Comparison of ENCODE assay signal across 10 cellular contexts in genomic region chr15:78018968-78019644, GRCh38. TPM values are rescaled to one million over a fixed set of nuclear protein-coding genes. Genes with fewer than 3 reads are reported as not detected.
DNase-seq lines count a peak whose midpoint lies in the region; ATAC-seq, FAIRE-seq and TF ChIP-seq lines count a peak whose summit lies in the region.
"Had no signal": no experiment of that assay in that cellular context is flagged by ENCODE, and none has a peak within 500 bp of the region (broad histone marks: within the 10 kb centered on the region; RNA-seq: fewer than 3 reads in every experiment).

No MANE protein-coding gene starts in this region.

- H3K9ac ChIP-seq in K562 (ENCODE audit: insufficient read depth in 1 of 2, low read depth in 2 of 2, low read length in 2 of 2) = no peak overlapping the region

- TF ChIP-seq POLR2A in K562 (conservative IDR thresholded peaks at IDR 0.05) (no peak), spleen (IDR thresholded peaks at IDR 0.05) (no peak)

- POLR2A ChIA-PET in K562 (lab: Yijun Ruan, JAX) (interaction anchor here (0.7 to 0.8 kb wide), 2 partner anchors 9 to 11 kb away, joined by 3 to 6 read pairs; no protein-coding TSS in a partner anchor), A673 (lab: Charles Lee; ENCODE audit: low non-redundant PET) (no interaction called here)

- intact Hi-C loops in activated CD4-positive, alpha-beta T cell treated with anti-CD3 and anti-CD28 coated beads, Interleukin-2, amount 10 ng/mL, durations not matched to agents 24 days and 14 days (cut with micrococcal nuclease) = loop anchor here (5.0 kb wide), 1 partner anchor 83 kb away; no protein-coding TSS in a partner anchor
- intact Hi-C loops in K562 (cut with micrococcal nuclease) = no loop called here
- intact Hi-C loops in spleen (cut with DNase I; ENCODE audit: low total_unique reads) = no loop called here
- intact Hi-C loops in tibial artery (cut with DNase I; ENCODE audit: low total_unique reads) = no loop called here
- intact Hi-C loops in A673 (cut with micrococcal nuclease; ENCODE audit: unreplicated experiment) = no loop called here

- H3K4me3 Mint-ChIP-seq in activated CD4-positive, alpha-beta T cell treated with anti-CD3 and anti-CD28 coated beads, Interleukin-2, amount 10 ng/mL, durations not matched to agents 24 days and 14 days = peak overlapping the region; percentile 32

- BruUV-seq in K562 (replicated peaks; lab: Mats Ljungman, UMichigan) (no TSS peak), A673 (replicated peaks; lab: Mats Ljungman, UMichigan) (no TSS peak)

- peak overlapping the region; percentile 30 for H3K27ac Mint-ChIP-seq in activated CD4-positive, alpha-beta T cell treated with anti-CD3 and anti-CD28 coated beads, Interleukin-2, amount 10 ng/mL, durations not matched to agents 24 days and 14 days

- H3K27me3 Mint-ChIP-seq in activated CD4-positive, alpha-beta T cell treated with anti-CD3 and anti-CD28 coated beads, Interleukin-2, amount 10 ng/mL, durations not matched to agents 24 days and 14 days = no peaks in the 10 kb centered on the region

- H3K9me1 ChIP-seq in K562 (ENCODE audit: control insufficient read depth, insufficient read depth, low read length) = no peaks in the 10 kb centered on the region

- no peak for TF ChIP-seq EP300 in K562 (IDR thresholded peaks at IDR 0.05; ENCODE audit: low read length)

- no peaks in the 10 kb centered on the region; the same call in 1 of the 2 replicates for H4K20me1 ChIP-seq in K562 (replicated peaks; ENCODE audit: control insufficient read depth, insufficient read depth, low read length)

- H3K4me3 ChIP-seq in Jurkat, Clone E6-1 (ENCODE audit: low read length) = no peak overlapping the region
- no peak overlapping the region for H3K4me3 ChIP-seq in K562
- H3K4me3 ChIP-seq in spleen = peak overlapping the region in 1 of 8 donors; percentile 1
- no peak overlapping the region for H3K4me3 ChIP-seq in tibial artery
- H3K4me3 ChIP-seq in A673 (ENCODE audit: low read depth, low read length, poor library complexity, severe bottlenecking) = no peak overlapping the region

- H3K4me1 ChIP-seq in K562 (replicated peaks in 1 of 2; ENCODE audit: control insufficient read depth in 2 of 2, insufficient read depth in 2 of 2, low read length in 2 of 2) (no peaks in the 10 kb centered on the region; a peak in 2 of 5 replicates), spleen (peaks cover 19 to 76% (median 36%) of the 10 kb centered on the region in 6 donors), tibial artery (peaks cover 0 to 33% (median 6%) of the 10 kb centered on the region in 4 donors), A673 (ENCODE audit: insufficient read depth, low read length, poor library complexity, severe bottlenecking) (no peaks in the 10 kb centered on the region)

- TF ChIP-seq RAD21 in K562 (CRISPR knock-in tag; conservative IDR thresholded peaks at IDR 0.05 in 1 of 2, IDR thresholded peaks at IDR 0.05 in 1 of 2) = no peak

- peak; percentile 59; the same call in 1 of the 3 replicates for ATAC-seq in K562
- ATAC-seq in HG03139 (IDR thresholded peaks at IDR 0.05; ENCODE audit: unreplicated experiment) = no peak

- H3K9me3 ChIP-seq in K562 (replicated peaks; ENCODE audit: control insufficient read depth, insufficient read depth, low read depth, low read length) (no peaks in the 10 kb centered on the region), spleen (no peaks in the 10 kb centered on the region), tibial artery (no peaks in the 10 kb centered on the region), A673 (ENCODE audit: low read depth, low read length, poor library complexity, severe bottlenecking) (no peaks in the 10 kb centered on the region)

- H2AFZ ChIP-seq in K562 (ENCODE audit: low read depth, low read length) = no peak overlapping the region

- in situ Hi-C loops in K562 (cut with MboI) = no loop called here

- CTCF ChIA-PET in K562 (lab: Yijun Ruan, JAX; ENCODE audit: low intra/inter-chr PET ratio) = no interaction called here
- CTCF ChIA-PET in A673 (lab: Charles Lee) = no interaction called here

- H3K79me2 ChIP-seq in K562 (ENCODE audit: control insufficient read depth, insufficient read depth, low read length) = no peaks in the 10 kb centered on the region

- TF ChIP-seq CTCF in K562 (IDR thresholded peaks at IDR 0.05 in 2 of 3, conservative IDR thresholded peaks at IDR 0.05 in 1 of 3; ENCODE audit: insufficient read depth in 2 of 3, low read depth in 1 of 3, low read length in 3 of 3) = no peak
- no peak for TF ChIP-seq CTCF in spleen (IDR thresholded peaks at IDR 0.05 in 8 of 11, conservative IDR thresholded peaks at IDR 0.05 in 3 of 11)
- no peak for TF ChIP-seq CTCF in tibial artery (IDR thresholded peaks at IDR 0.05)
- no peak for TF ChIP-seq CTCF in A673 (conservative IDR thresholded peaks at IDR 0.05; ENCODE audit: low read depth, low read length)

- peak; percentile 48 for FAIRE-seq in K562 (lab: Jason Lieb, UNC)

- H3K36me3 ChIP-seq in K562 (ENCODE audit: control insufficient read depth, insufficient read depth, low read length) (peaks cover 7% of the 10 kb centered on the region; the same call in 1 of the 3 replicates), spleen (peaks cover 0 to 86% (median 49%) of the 10 kb centered on the region in 6 donors), tibial artery (peaks cover 46 to 68% (median 50%) of the 10 kb centered on the region in 3 donors), A673 (ENCODE audit: insufficient read depth, low read length, poor library complexity, severe bottlenecking) (peaks cover 29% of the 10 kb centered on the region)

- H3K27ac ChIP-seq in K562 (ENCODE audit: extremely low read depth, low read depth, low read length) (no peak overlapping the region), spleen (peak overlapping the region in 7 of 8 donors; percentile 33 to 83 (median 49)), tibial artery (peak overlapping the region in 1 of 2 donors; percentile 23), A673 (ENCODE audit: low read depth, low read length, poor library complexity, severe bottlenecking) (no peak overlapping the region)

- H3K36me3 Mint-ChIP-seq in activated CD4-positive, alpha-beta T cell treated with anti-CD3 and anti-CD28 coated beads, Interleukin-2, amount 10 ng/mL, durations not matched to agents 24 days and 14 days (ENCODE audit: low read depth) = peaks cover 66% of the 10 kb centered on the region

- H3K27me3 ChIP-seq in K562 (ENCODE audit: control insufficient read depth in 2 of 2, insufficient read depth in 2 of 2, low read length in 2 of 2) (no peaks in the 10 kb centered on the region), spleen (replicated peaks in 1 of 7) (no peaks in the 10 kb centered on the region), tibial artery (no peaks in the 10 kb centered on the region), A673 (replicated peaks; ENCODE audit: insufficient read depth, low read depth, low read length, poor library complexity) (no peaks in the 10 kb centered on the region)

- peak; percentile 78 for DNase-seq in activated CD4-positive, alpha-beta T cell treated with anti-CD3 and anti-CD28 coated beads, Interleukin-2, amount 10 ng/mL, durations not matched to agents 24 days and 14 days
- DNase-seq in activated CD4-positive, alpha-beta T cell treated with anti-CD3 and anti-CD28 coated beads, Interleukin-2, amount 50 U/mL, for 48 hours = no peak
- DNase-seq in Jurkat, Clone E6-1 (ENCODE audit: low read depth, low spot score) = peak; percentile 87
- DNase-seq in K562 (ENCODE audit: extremely low read depth in 1 of 4, low spot score in 3 of 4) (peak in 2 of 4 experiments; percentile 20 to 27), spleen (no peak), tibial artery (no peak), A673 (ENCODE audit: low spot score) (no peak)
- DNase-seq: cortex of kidney, NCI-H510A had no signal

- H3K4me2 ChIP-seq in K562 (ENCODE audit: insufficient read depth, low read length) = no peak overlapping the region

- no peaks in the 10 kb centered on the region for H3K9me3 Mint-ChIP-seq in activated CD4-positive, alpha-beta T cell treated with anti-CD3 and anti-CD28 coated beads, Interleukin-2, amount 10 ng/mL, durations not matched to agents 24 days and 14 days

- 53% methylated on average over 11 of the region's 11 CpGs for WGBS in K562 (ENCODE audit: insufficient coverage, low coverage, missing lambda C conversion rate)
- WGBS in spleen, 5 donors = 37 to 47% (median 37%) methylated on average over 11 of the region's 11 CpGs

- H3K4me1 Mint-ChIP-seq in activated CD4-positive, alpha-beta T cell treated with anti-CD3 and anti-CD28 coated beads, Interleukin-2, amount 10 ng/mL, durations not matched to agents 24 days and 14 days = peaks cover 25% of the 10 kb centered on the region

TF ChIP-seq in K562, 482 proteins besides CTCF, POLR2A, EP300 and RAD21:
- TF ChIP-seq SRSF1 (IDR thresholded peaks at IDR 0.05; ENCODE audit: low read depth, low read length) (no peak), PTTG1 (tag; IDR thresholded peaks at IDR 0.05; ENCODE audit: low read depth) (no peak), TEAD4 (IDR thresholded peaks at IDR 0.05; ENCODE audit: low read length) (no peak), TEAD4 (CRISPR knock-in tag; IDR thresholded peaks at IDR 0.05; ENCODE audit: borderline replicate concordance) (no peak), CBFA2T3 (IDR thresholded peaks at IDR 0.05) (peak; percentile 25; the same call in 1 of the 2 replicates)

RNA-seq across cellular contexts. Expression of gene TBC1D2B, which starts 58.4 kb away (rescaled TPM):
- total RNA-seq in activated CD4-positive, alpha-beta T cell treated with anti-CD3 and anti-CD28 coated beads, Interleukin-2, amount 10 ng/mL, durations not matched to agents 24 days and 14 days = 56.8 and 62.3 TPM in 2 replicates
- 27.6 TPM for polyA plus RNA-seq in Jurkat, Clone E6-1 (2012; ENCODE audit: insufficient read depth, insufficient read length)
- total RNA-seq in K562 (2011; cell fraction: chromatin; rRNA removed; ENCODE audit: low replicate concordance) = 51.5 and 55.8 TPM in 2 replicates
- 24.0 and 27.9 TPM in 2 replicates for total RNA-seq in K562 (2011; cell fraction: nucleolus; rRNA removed)
- 23.0 and 24.5 TPM in 2 replicates for total RNA-seq in K562 (2011; cell fraction: nucleoplasm; rRNA removed)
- 5.1 and 6.2 TPM in 2 replicates for total RNA-seq in K562 (2014; rRNA removed)
- total RNA-seq in K562 (2014; rRNA removed; fragmentation: Illumina TruSeq; extraction: Trizol) = 8.9 and 9.3 TPM in 2 replicates
- 7.8 and 8.9 TPM in 2 replicates for total RNA-seq in K562 (2015; rRNA removed; fragmentation: Illumina TruSeq; extraction: Trizol)
- 10.1 and 10.7 TPM in 2 replicates for total RNA-seq in K562 (2021)
- 13.7 and 16.3 TPM in 2 replicates for polyA plus RNA-seq in K562 (2011; rRNA removed)
- 9.0 and 12.5 TPM in 2 replicates for polyA plus RNA-seq in K562 (2011; cell fraction: cytosol; rRNA removed)
- 28.9 and 35.0 TPM in 2 replicates for polyA plus RNA-seq in K562 (2011; cell fraction: nucleus; rRNA removed)
- 5.8 and 15.9 TPM in 2 replicates for polyA plus RNA-seq in K562 (2012)
- polyA plus RNA-seq in K562 (2014; fragmentation: Illumina TruSeq; extraction: Trizol) = 7.7 and 9.2 TPM in 2 replicates
- under 1 TPM; 0.15 to 0.48 TPM for polyA plus RNA-seq in K562 (2014; fragmentation: Nextera tagmentation; extraction: Ambion mirVana)
- polyA plus RNA-seq in K562 (2014; rRNA removed) = 6.5 and 6.9 TPM in 2 replicates
- 10.0 and 13.7 TPM in 2 replicates for polyA minus RNA-seq in K562 (2011; rRNA and poly(A)+ RNA removed)
- polyA minus RNA-seq in K562 (2011; cell fraction: cytosol; rRNA and poly(A)+ RNA removed) = 5.5 and 8.6 TPM in 2 replicates
- 7.5 and 11.8 TPM in 2 replicates for polyA minus RNA-seq in K562 (2011; cell fraction: nucleus; rRNA and poly(A)+ RNA removed)
- total RNA-seq in spleen = 100 to 1,000 TPM in 5 of 7 donors, 10 to 100 TPM in 2; 88.7 to 131 (median 106) TPM
- polyA plus RNA-seq in spleen = 10 to 100 TPM in 2 of 3 donors, 1 to 10 TPM in 1; 9.4 to 19.4 (median 10.0) TPM
- total RNA-seq in A673 (2021) = 26.0 and 29.4 TPM in 2 replicates

Comparison
In these comparisons a context has a peak if more than half of its experiments do, and no peak if none do; other contexts are left out.
1. DNase-seq: peak in activated CD4-positive, alpha-beta T cell treated with anti-CD3 and anti-CD28 coated beads, Interleukin-2, amount 10 ng/mL, durations not matched to agents 24 days and 14 days (single experiment) and Jurkat, Clone E6-1 (single experiment); none in activated CD4-positive, alpha-beta T cell treated with anti-CD3 and anti-CD28 coated beads, Interleukin-2, amount 50 U/mL, for 48 hours (0 of 2), spleen (single experiment), tibial artery (0 of 2) and A673 (single experiment).
2. H3K27ac ChIP-seq: peak in spleen (7 of 8); none in K562 (single experiment) and A673 (single experiment).